Comparison of ENCODE assay signal across 22 cellular contexts in genomic region chr1:4056422-4056821, GRCh38.
DNase-seq lines count a peak whose midpoint lies in the region; ATAC-seq and TF ChIP-seq lines count a peak whose summit lies in the region.
"Had no signal": no experiment of that assay in that cellular context is flagged by ENCODE, and none has a peak within 500 bp of the region (broad histone marks: within the 10 kb centered on the region; RNA-seq: fewer than 3 reads in every experiment).

No MANE protein-coding gene starts in this region.

- no peaks in the 10 kb centered on the region for H4K20me1 ChIP-seq in osteoblast (ENCODE audit: insufficient read depth, low read length)
- H4K20me1 ChIP-seq: BLaER1 treated with 17β-estradiol and CSF1 and Interleukin-3, amounts not matched to agents 10 nM and 100 nM had no signal

- no peaks in the 10 kb centered on the region for H3K27me3 Mint-ChIP-seq in chondrocyte (ENCODE audit: low read depth)
- H3K27me3 Mint-ChIP-seq: CD4-positive, alpha-beta T cell had no signal

- no peaks in the 10 kb centered on the region for H3K9me3 Mint-ChIP-seq in chondrocyte (ENCODE audit: low read depth)
- H3K9me3 Mint-ChIP-seq: CD4-positive, alpha-beta T cell had no signal

- ATAC-seq in HG03095 (IDR thresholded peaks at IDR 0.05; ENCODE audit: unreplicated experiment) = no peak
- ATAC-seq: A549, GM23338 had no signal

- no peaks in the 10 kb centered on the region for H3K36me3 Mint-ChIP-seq in chondrocyte (ENCODE audit: low read depth)
- H3K36me3 Mint-ChIP-seq: CD14-positive monocyte; CD8-positive, alpha-beta memory T cell had no signal

- H3K27ac Mint-ChIP-seq in chondrocyte (ENCODE audit: unreplicated experiment) = no peak overlapping the region
- H3K27ac Mint-ChIP-seq: CD14-positive monocyte; CD4-positive, alpha-beta T cell; CD8-positive, alpha-beta memory T cell; GM23338 had no signal

- no peaks in the 10 kb centered on the region for H3K36me3 ChIP-seq in H7 (replicated peaks; ENCODE audit: control insufficient read depth, insufficient read depth, low read length)
- no peaks in the 10 kb centered on the region for H3K36me3 ChIP-seq in osteoblast (ENCODE audit: insufficient read depth, low read length)
- H3K36me3 ChIP-seq: BE2C; BLaER1 treated with 17β-estradiol and CSF1 and Interleukin-3, amounts not matched to agents 10 nM and 100 nM had no signal

- no peak overlapping the region for H2AFZ ChIP-seq in osteoblast (ENCODE audit: low read length)
- H2AFZ ChIP-seq: GM23338 had no signal

- H3K27ac ChIP-seq in osteoblast (ENCODE audit: low read depth, low read length) = no peak overlapping the region
- H3K27ac ChIP-seq: A549; BLaER1 treated with 17β-estradiol and CSF1 and Interleukin-3, amounts not matched to agents 10 nM and 100 nM had no signal

- TF ChIP-seq CTCF in chondrocyte (IDR thresholded peaks at IDR 0.05) (no peak), osteoblast (IDR thresholded peaks at IDR 0.05; ENCODE audit: extremely low read depth, low read depth, low read length) (no peak)

- no peak overlapping the region for H3K4me3 ChIP-seq in H7 (ENCODE audit: insufficient read depth, low read depth, low read length)
- no peak overlapping the region for H3K4me3 ChIP-seq in osteoblast (ENCODE audit: insufficient read depth, low read length)
- H3K4me3 ChIP-seq: A549; BLaER1 treated with 17β-estradiol and CSF1 and Interleukin-3, amounts not matched to agents 10 nM and 100 nM; GM23338 had no signal

- H3K4me1 ChIP-seq in osteoblast (ENCODE audit: insufficient read depth, low read length) = no peaks in the 10 kb centered on the region
- H3K4me1 ChIP-seq: A549, BE2C had no signal

- no peaks in the 10 kb centered on the region for H3K79me2 ChIP-seq in osteoblast (ENCODE audit: insufficient read depth, low read length)

- H3K27me3 ChIP-seq in H7 (ENCODE audit: control insufficient read depth, insufficient read depth, low read length) = no peaks in the 10 kb centered on the region
- H3K27me3 ChIP-seq in osteoblast (ENCODE audit: insufficient read depth, low read length) = no peaks in the 10 kb centered on the region
- H3K27me3 ChIP-seq: BE2C; BLaER1 treated with 17β-estradiol and CSF1 and Interleukin-3, amounts not matched to agents 10 nM and 100 nM had no signal

- peaks cover under 1% of the 10 kb centered on the region for H3K9me3 ChIP-seq in osteoblast (ENCODE audit: low read depth, low read length)
- H3K9me3 ChIP-seq: A549, BE2C had no signal

- no peak overlapping the region for H3K4me3 Mint-ChIP-seq in chondrocyte (ENCODE audit: unreplicated experiment)
- H3K4me3 Mint-ChIP-seq: CD14-positive monocyte; CD4-positive, alpha-beta T cell; CD8-positive, alpha-beta memory T cell; GM23338 had no signal

- DNase-seq in H7 (peak; percentile 14), chondrocyte (ENCODE audit: low spot score) (peak; percentile 75), mesenteric fat pad (ENCODE audit: low spot score) (peak; percentile 51), osteoblast (ENCODE audit: insufficient read length, low spot score, missing footprints) (peak; percentile 39), DMS79 (lab: John Stamatoyannopoulos, UW) (no peak), NCI-H2107 (lab: John Stamatoyannopoulos, UW) (no peak), amniotic stem cell (lab: John Stamatoyannopoulos, UW) (no peak)
- DNase-seq: 8988T; ACHN; AML-193; BE2C; CD4-positive, alpha-beta T cell; CD8-positive, alpha-beta memory T cell; DMS 273 treated with DMSO at 0.1 percent for 48 hours; DMS79 treated with DMSO at 0.1 percent for 48 hours; GF-D8; HCEC 1CT had no signal

- no peak overlapping the region for H3K4me2 ChIP-seq in osteoblast (ENCODE audit: insufficient read depth, low read length)
- H3K4me2 ChIP-seq: A549; BLaER1 treated with 17β-estradiol and CSF1 and Interleukin-3, amounts not matched to agents 10 nM and 100 nM; GM23338 had no signal

- H3K4me1 Mint-ChIP-seq in chondrocyte (ENCODE audit: low read depth) = no peaks in the 10 kb centered on the region
- H3K4me1 Mint-ChIP-seq: CD14-positive monocyte; CD8-positive, alpha-beta memory T cell had no signal

Comparison
In these comparisons a context has a peak if more than half of its experiments do, and no peak if none do; other contexts are left out.
1. DNase-seq: peak in H7 (single experiment), chondrocyte (single experiment), mesenteric fat pad (single experiment) and osteoblast (single experiment); none in DMS79 (single experiment), NCI-H2107 (single experiment) and amniotic stem cell (single experiment).